26 cellular contexts compared by ENCODE assay signal in the genomic region with DNA sequence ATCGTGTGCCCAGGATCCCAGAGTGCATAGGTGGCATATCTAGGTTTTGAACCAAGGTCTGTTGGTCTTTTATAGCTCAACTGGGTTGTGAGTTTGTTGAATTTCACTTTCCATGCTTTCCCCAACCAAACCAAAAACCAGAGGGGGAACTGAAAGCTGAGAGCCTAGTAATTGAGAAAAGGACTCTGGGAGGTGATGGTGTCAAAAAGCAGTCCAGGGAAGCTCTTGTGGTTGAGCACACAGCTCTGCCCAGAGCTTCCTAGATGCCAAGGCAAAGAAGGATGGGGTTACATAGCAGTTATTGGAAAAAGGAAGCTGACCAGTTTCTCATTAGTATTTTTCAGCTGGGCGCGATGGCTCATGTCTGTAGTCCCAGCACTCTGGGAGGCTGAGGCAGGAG. TPM values are rescaled to one million over a fixed set of nuclear protein-coding genes. Genes with fewer than 3 reads are reported as not detected.
DNase-seq lines count a peak whose midpoint lies in the region; ATAC-seq and TF ChIP-seq lines count a peak whose summit lies in the region.
"Had no signal": no experiment of that assay in that cellular context is flagged by ENCODE, and none has a peak within 500 bp of the region (broad histone marks: within the 10 kb centered on the region; RNA-seq: fewer than 3 reads in every experiment).

No MANE protein-coding gene starts in this region.

- H3K4me2 ChIP-seq in BLaER1 treated with 17β-estradiol and CSF1 and Interleukin-3, amounts not matched to agents 10 nM and 100 nM = peak overlapping the region in 6 of 11 experiments; percentile 18 to 65 (median 56); a peak in 11 of 22 replicates
- H3K4me2 ChIP-seq in H9 (ENCODE audit: insufficient read depth, insufficient read length, low read length) (no peak overlapping the region), mesenchymal stem cell (ENCODE audit: low read length, poor library complexity, severe bottlenecking) (no peak overlapping the region)

- H3K23ac ChIP-seq in H9 (ENCODE audit: insufficient read length, low read depth, low read length) (no peak overlapping the region), mesenchymal stem cell (ENCODE audit: low read length in 2 of 2) (no peak overlapping the region)

- H3K79me1 ChIP-seq in H9 (ENCODE audit: insufficient read depth, low read depth, low read length, poor library complexity, severe bottlenecking) (peaks cover 7% of the 10 kb centered on the region), mesenchymal stem cell (replicated peaks; ENCODE audit: low read length, poor library complexity, severe bottlenecking) (peaks cover 44% of the 10 kb centered on the region)

- intact Hi-C loops in Right ventricle myocardium inferior (cut with DNase I) = no loop called here

- no peak overlapping the region for H2AFZ ChIP-seq in H9 (ENCODE audit: low read length)
- H2AFZ ChIP-seq in mesenchymal stem cell (ENCODE audit: low read depth, low read length) = no peak overlapping the region

- H3K18ac ChIP-seq in H9 (ENCODE audit: insufficient read length, low read depth, low read length) (no peak overlapping the region), mesenchymal stem cell (ENCODE audit: low read depth in 1 of 2, low read length in 2 of 2) (no peak overlapping the region)

- no peak overlapping the region for H3K27ac ChIP-seq in BLaER1 treated with 17β-estradiol and CSF1 and Interleukin-3, amounts not matched to agents 10 nM and 100 nM
- no peak overlapping the region for H3K27ac ChIP-seq in H9 (ENCODE audit: insufficient read length, low read depth, low read length)
- H3K27ac ChIP-seq in mesenchymal stem cell (ENCODE audit: low read length, poor library complexity, severe bottlenecking) = peak overlapping the region; percentile 64
- H3K27ac ChIP-seq: epithelial cell of prostate, pancreas, SK-N-MC, spleen had no signal

- H4K5ac ChIP-seq in H9 (ENCODE audit: insufficient read length, low read depth, low read length) = no peak overlapping the region

- H2BK120ac ChIP-seq in H9 (ENCODE audit: low read depth, low read length, poor library complexity, severe bottlenecking) = no peak overlapping the region
- no peak overlapping the region for H2BK120ac ChIP-seq in mesenchymal stem cell (ENCODE audit: low read depth, low read length)

- H2BK5ac ChIP-seq in H9 (ENCODE audit: insufficient read length, low read length) (no peak overlapping the region), mesenchymal stem cell (ENCODE audit: low read depth, low read length, poor library complexity, severe bottlenecking) (no peak overlapping the region)

- peaks cover 0 to 9% (median 0%) of the 10 kb centered on the region in 11 experiments; a peak in 4 of 22 replicates for H3K9me3 ChIP-seq in BLaER1 treated with 17β-estradiol and CSF1 and Interleukin-3, amounts not matched to agents 10 nM and 100 nM (replicated peaks in 1 of 11)
- H3K9me3 ChIP-seq in H9 (ENCODE audit: control insufficient read depth, low read depth, low read length) (no peaks in the 10 kb centered on the region), mesenchymal stem cell (ENCODE audit: control insufficient read depth, low read length) (no peaks in the 10 kb centered on the region)
- H3K9me3 ChIP-seq: BE2C, pancreas, spleen had no signal

- peaks cover 3 to 5% of the 10 kb centered on the region in 2 experiments; a peak in 2 of 4 replicates for H3K4me1 Mint-ChIP-seq in H9

- no peak overlapping the region for H3K4me3 ChIP-seq in BLaER1 treated with 17β-estradiol and CSF1 and Interleukin-3, amounts not matched to agents 10 nM and 100 nM
- H3K4me3 ChIP-seq in mesenchymal stem cell (ENCODE audit: insufficient read depth in 1 of 2, low read depth in 1 of 2, low read length in 2 of 2) = no peak overlapping the region
- H3K4me3 ChIP-seq: pancreas, SK-N-MC, spleen had no signal

- H2BK12ac ChIP-seq in H9 (ENCODE audit: insufficient read length, low read depth, low read length) (no peak overlapping the region), mesenchymal stem cell (ENCODE audit: low read length in 2 of 2) (no peak overlapping the region)

- H3K36me3 ChIP-seq in BLaER1 treated with 17β-estradiol and CSF1 and Interleukin-3, amounts not matched to agents 10 nM and 100 nM = peaks cover 8 to 62% (median 31%) of the 10 kb centered on the region in 11 experiments; a peak in 18 of 22 replicates
- peaks cover 10 to 26% of the 10 kb centered on the region in 2 experiments for H3K36me3 ChIP-seq in mesenchymal stem cell (ENCODE audit: control insufficient read depth in 1 of 2, insufficient read depth in 2 of 2, low read depth in 1 of 2, low read length in 2 of 2)
- H3K36me3 ChIP-seq: BE2C, pancreas had no signal

- no peak overlapping the region for H2BK20ac ChIP-seq in H9 (ENCODE audit: low read depth, low read length, poor library complexity, severe bottlenecking)

- H4K20me1 ChIP-seq in BLaER1 treated with 17β-estradiol and CSF1 and Interleukin-3, amounts not matched to agents 10 nM and 100 nM = peaks cover 86 to 100% (median 100%) of the 10 kb centered on the region in 11 experiments
- H4K20me1 ChIP-seq in H9 (ENCODE audit: control insufficient read depth, insufficient read depth, insufficient read length) = no peaks in the 10 kb centered on the region

- no CpG with 5 or more reads among the region's 3 CpGs for WGBS in H9 (ENCODE audit: extremely low coverage, insufficient read length, low lambda C conversion rate)
- WGBS in mesenchymal stem cell = 98% methylated on average over 3 of the region's 3 CpGs

- no peak overlapping the region for H3T11ph ChIP-seq in H9 (ENCODE audit: low read length)

- no peak overlapping the region for H4K8ac ChIP-seq in H9 (replicated peaks; ENCODE audit: insufficient read length, low read depth, low read length)
- H4K8ac ChIP-seq in mesenchymal stem cell (ENCODE audit: low read length) = no peak overlapping the region

- peaks cover 28 to 46% (median 42%) of the 10 kb centered on the region in 10 experiments for H3K4me1 ChIP-seq in BLaER1 treated with 17β-estradiol and CSF1 and Interleukin-3, amounts not matched to agents 10 nM and 100 nM
- no peaks in the 10 kb centered on the region for H3K4me1 ChIP-seq in H9 (ENCODE audit: insufficient read depth, low read length)
- H3K4me1 ChIP-seq in mesenchymal stem cell (ENCODE audit: control insufficient read depth, insufficient read depth, low read depth, low read length) = peaks cover 14% of the 10 kb centered on the region
- H3K4me1 ChIP-seq: BE2C, pancreas had no signal

- H3K27me3 Mint-ChIP-seq in H9 (ENCODE audit: low read depth) = no peaks in the 10 kb centered on the region
- H3K27me3 Mint-ChIP-seq: activated CD4-positive, alpha-beta T cell treated with anti-CD3 and anti-CD28 coated beads for 36 hours; brain; natural killer cell treated with Interleukin-12 subunit alpha and Interleukin-12 subunit beta and Interleukin-15 and Interleukin-18, amount 100 ng/mL, for 72 hours; type B pancreatic cell had no signal

- H3K4me3 Mint-ChIP-seq in H9 = no peak overlapping the region
- H3K4me3 Mint-ChIP-seq: activated CD4-positive, alpha-beta T cell treated with anti-CD3 and anti-CD28 coated beads for 36 hours; activated naive CD4-positive, alpha-beta T cell treated with anti-CD3 and anti-CD28 coated beads for 36 hours; activated T-cell treated with anti-CD3 and anti-CD28 coated beads, Interleukin-2, amount 50 U/mL, for 72 hours; brain; natural killer cell treated with Interleukin-12 subunit alpha and Interleukin-12 subunit beta and Interleukin-15 and Interleukin-18, amount 100 ng/mL, for 72 hours; type B pancreatic cell had no signal

- H3K56ac ChIP-seq in H9 (ENCODE audit: insufficient read length, low read depth, low read length) = no peak overlapping the region

- H2AK5ac ChIP-seq in H9 (ENCODE audit: insufficient read length, low read length) (no peak overlapping the region), mesenchymal stem cell (ENCODE audit: low read length, severe bottlenecking) (peak overlapping the region; percentile 40)

- ATAC-seq in Right ventricle myocardium inferior = no peak
- ATAC-seq: activated CD4-positive, alpha-beta T cell treated with anti-CD3 and anti-CD28 coated beads for 36 hours; activated T-cell treated with anti-CD3 and anti-CD28 coated beads, Interleukin-2, amount 50 U/mL, for 72 hours; natural killer cell treated with Interleukin-12 subunit alpha and Interleukin-12 subunit beta and Interleukin-15 and Interleukin-18, amount 100 ng/mL, for 72 hours had no signal

- no peaks in the 10 kb centered on the region for H3K23me2 ChIP-seq in H9 (ENCODE audit: insufficient read length, low read depth, low read length, poor library complexity, severe bottlenecking)

- TF ChIP-seq CTCF in H9 (conservative IDR thresholded peaks at IDR 0.05) = no peak

- peaks cover 1 to 3% of the 10 kb centered on the region in 2 experiments; a peak in 2 of 5 replicates for H3K9me3 Mint-ChIP-seq in H9
- H3K9me3 Mint-ChIP-seq: activated naive CD4-positive, alpha-beta T cell treated with anti-CD3 and anti-CD28 coated beads for 36 hours; activated T-cell treated with anti-CD3 and anti-CD28 coated beads, Interleukin-2, amount 50 U/mL, for 72 hours; natural killer cell treated with Interleukin-12 subunit alpha and Interleukin-12 subunit beta and Interleukin-15 and Interleukin-18, amount 100 ng/mL, for 72 hours; type B pancreatic cell had no signal

- peaks cover 2 to 29% (median 23%) of the 10 kb centered on the region in 3 experiments; a peak in 6 of 7 replicates for H3K36me3 Mint-ChIP-seq in H9 (ENCODE audit: insufficient read depth in 1 of 3, low read depth in 3 of 3)
- H3K36me3 Mint-ChIP-seq: natural killer cell treated with Interleukin-12 subunit alpha and Interleukin-12 subunit beta and Interleukin-15 and Interleukin-18, amount 100 ng/mL, for 72 hours had no signal

- DNase-seq in H9 (no peak), RPMI8226 (peak; percentile 37), mesenchymal stem cell (no peak), NCI-H774 (lab: John Stamatoyannopoulos, UW) (no peak), Right ventricle myocardium inferior (ENCODE audit: missing footprints) (no peak)
- DNase-seq in activated T-cell treated with anti-CD3 and anti-CD28 coated beads, Interleukin-2, amount 50 U/mL, for 1 hour = no peak
- DNase-seq in central memory CD4-positive, alpha-beta T cell = no peak
- DNase-seq: activated CD4-positive, alpha-beta T cell treated with anti-CD3 and anti-CD28 coated beads for 36 hours; activated naive CD4-positive, alpha-beta T cell treated with anti-CD3 and anti-CD28 coated beads for 36 hours; activated T-cell treated with anti-CD3 and anti-CD28 coated beads, Interleukin-2, amount 50 U/mL, for 72 hours; BE2C; COR-L47; effector CD4-positive, alpha-beta T cell; HCEC 1CT; left ventricle myocardium superior; NCI-H1694; NCI-H524; NK-92 treated with Interleukin-12 subunit alpha and Interleukin-12 subunit beta, amount 100 ng/mL, for 24 hours; pancreas; spleen had no signal

- H3K14ac ChIP-seq in H9 (ENCODE audit: insufficient read depth, low read length) (no peak overlapping the region), mesenchymal stem cell (ENCODE audit: low read length in 2 of 2) (no peak overlapping the region)

- no peaks in the 10 kb centered on the region for H3K27me3 ChIP-seq in BLaER1 treated with 17β-estradiol and CSF1 and Interleukin-3, amounts not matched to agents 10 nM and 100 nM
- H3K27me3 ChIP-seq in H9 (ENCODE audit: insufficient read depth, low read length) (no peaks in the 10 kb centered on the region), mesenchymal stem cell (ENCODE audit: control insufficient read depth in 1 of 2, insufficient read depth in 1 of 2, low read length in 2 of 2) (no peaks in the 10 kb centered on the region)
- H3K27me3 ChIP-seq: BE2C, pancreas, spleen had no signal

- H3K79me2 ChIP-seq in H9 (ENCODE audit: insufficient read depth, low read length) = peaks cover 21% of the 10 kb centered on the region

- H3K9ac ChIP-seq in BLaER1 treated with 17β-estradiol and CSF1 and Interleukin-3, amounts not matched to agents 10 nM and 100 nM = no peak overlapping the region
- no peak overlapping the region for H3K9ac ChIP-seq in H9 (ENCODE audit: extremely low read depth, insufficient read length, low read length)
- H3K9ac ChIP-seq in mesenchymal stem cell (ENCODE audit: low read length) = no peak overlapping the region

- H2BK15ac ChIP-seq in H9 (ENCODE audit: low read depth, low read length) (no peak overlapping the region), mesenchymal stem cell (ENCODE audit: low read depth, poor library complexity, severe bottlenecking) (no peak overlapping the region)

- no peak overlapping the region for H3K4ac ChIP-seq in H9 (ENCODE audit: low read depth, low read length)
- H3K4ac ChIP-seq in mesenchymal stem cell (ENCODE audit: low read depth in 1 of 2, low read length in 2 of 2) = no peak overlapping the region

- H4K91ac ChIP-seq in H9 (ENCODE audit: insufficient read length, low read depth, low read length) = no peak overlapping the region
- no peak overlapping the region for H4K91ac ChIP-seq in mesenchymal stem cell (ENCODE audit: low read length)

- peak overlapping the region in 2 of 3 experiments; percentile 51 to 67; a peak in 3 of 7 replicates for H3K27ac Mint-ChIP-seq in H9
- H3K27ac Mint-ChIP-seq: activated CD4-positive, alpha-beta T cell treated with anti-CD3 and anti-CD28 coated beads for 36 hours; activated naive CD4-positive, alpha-beta T cell treated with anti-CD3 and anti-CD28 coated beads for 36 hours; activated T-cell treated with anti-CD3 and anti-CD28 coated beads, Interleukin-2, amount 50 U/mL, for 72 hours; natural killer cell treated with Interleukin-12 subunit alpha and Interleukin-12 subunit beta and Interleukin-15 and Interleukin-18, amount 100 ng/mL, for 72 hours had no signal

RNA-seq across cellular contexts. Expression of gene POR, which starts 9.9 kb away (rescaled TPM):
- total RNA-seq in H9 (2021) = 125 and 128 TPM in 2 replicates
- polyA plus RNA-seq in mesenchymal stem cell (2013, experiment 1 of 2) = 76.9 TPM
- 80.1 TPM for polyA plus RNA-seq in mesenchymal stem cell (2013, experiment 2 of 2)
- total RNA-seq in Right ventricle myocardium inferior = 66.3 TPM

RNA-seq across cellular contexts. Expression of gene RHBDD2, which starts 46.0 kb away (rescaled TPM):
- total RNA-seq in H9 (2021) (27.6 and 30.0 TPM in 2 replicates), Right ventricle myocardium inferior (16.7 TPM)
- polyA plus RNA-seq in mesenchymal stem cell (2013, experiment 1 of 2) = 78.6 TPM
- 78.6 TPM for polyA plus RNA-seq in mesenchymal stem cell (2013, experiment 2 of 2)

Comparison
In these comparisons a context has a peak if more than half of its experiments do, and no peak if none do; other contexts are left out.
1. H3K4me2 ChIP-seq: peak in BLaER1 treated with 17β-estradiol and CSF1 and Interleukin-3, amounts not matched to agents 10 nM and 100 nM (6 of 11); none in H9 (single experiment) and mesenchymal stem cell (single experiment).